Comparison of ENCODE assay signal across 23 cellular contexts in the genomic region with DNA sequence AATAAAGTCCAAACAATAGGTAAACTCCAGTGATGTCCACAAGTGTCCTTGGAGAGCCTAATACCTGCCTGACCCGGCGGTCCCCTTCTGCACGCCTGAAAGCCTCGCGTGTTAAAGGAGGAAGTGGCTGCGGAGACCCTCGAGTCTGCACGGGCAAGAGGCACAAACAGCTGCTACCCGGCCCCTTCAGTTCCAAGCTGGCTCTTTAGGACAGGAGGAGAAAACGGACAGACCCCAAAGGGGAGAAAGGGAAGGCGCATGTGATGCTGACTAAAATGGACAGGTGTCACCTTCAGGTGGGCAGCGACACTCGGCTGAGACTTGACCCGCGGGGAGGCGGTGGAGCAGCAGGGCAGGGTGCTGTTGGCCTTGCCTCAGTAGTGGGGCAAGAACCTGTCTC.
DNase-seq lines count a peak whose midpoint lies in the region; ATAC-seq and TF ChIP-seq lines count a peak whose summit lies in the region.
"Had no signal": no experiment of that assay in that cellular context is flagged by ENCODE, and none has a peak within 500 bp of the region (broad histone marks: within the 10 kb centered on the region; RNA-seq: fewer than 3 reads in every experiment).

No MANE protein-coding gene starts in this region.

- no CpG with 5 or more reads among the region's 16 CpGs for WGBS in neuronal stem cell (ENCODE audit: extremely low coverage in 2 of 2, insufficient read length in 2 of 2, insufficient replicate concordance in 1 of 2), 2 donors

- H3K4me2 ChIP-seq in neuronal stem cell (ENCODE audit: insufficient read depth, low read length, poor library complexity, severe bottlenecking): no peak overlapping the region

- H3K9ac ChIP-seq in neuronal stem cell (ENCODE audit: low read depth, low read length, poor library complexity): no peak overlapping the region

- H3K14ac ChIP-seq in neuronal stem cell (ENCODE audit: low read length): no peak overlapping the region

- H3K23ac ChIP-seq in neuronal stem cell (ENCODE audit: low read depth, low read length, poor library complexity): no peak overlapping the region

- peaks cover 12 to 26% of the 10 kb centered on the region in 2 donors for H3K4me1 ChIP-seq in neuronal stem cell (ENCODE audit: control insufficient read depth in 2 of 2, insufficient read depth in 1 of 2, low read depth in 1 of 2, low read length in 2 of 2)

- no peak for TF ChIP-seq CTCF in activated CD8-positive, alpha-beta T cell treated with anti-CD3 and anti-CD28 coated beads for 36 hours (IDR thresholded peaks at IDR 0.05)

- no peak overlapping the region for H2BK120ac ChIP-seq in neuronal stem cell (ENCODE audit: low read depth, low read length)

- H3K27me3 ChIP-seq in neuronal stem cell (ENCODE audit: control insufficient read depth in 3 of 3, insufficient read depth in 3 of 3, low read depth in 1 of 3, low read length in 3 of 3): peaks cover 0 to 12% (median 0%) of the 10 kb centered on the region in 3 experiments

- no peak overlapping the region for H4K8ac ChIP-seq in neuronal stem cell (ENCODE audit: low read depth, low read length)

- no peak for DNase-seq in activated CD4-positive, alpha-beta T cell treated with anti-CD3 and anti-CD28 coated beads, Interleukin-2, amount 10 ng/mL, durations not matched to agents 7 days and 5 days
- no peak for DNase-seq in activated CD4-positive, alpha-beta T cell treated with anti-CD3 and anti-CD28 coated beads for 48 hours
- no peak for DNase-seq in neuronal stem cell (ENCODE audit: low spot score)
- DNase-seq in activated CD8-positive, alpha-beta T cell treated with anti-CD3 and anti-CD28 coated beads for 36 hours: no peak
- no peak for DNase-seq in stimulated activated CD4-positive, alpha-beta T cell treated with anti-CD3 and anti-CD28 coated beads, Interleukin-4, amount 100 ng/mL, for 24 hours
- DNase-seq: AML-193, DMS79 treated with DMSO at 0.1 percent for 48 hours, HFFc6, Kasumi-1, MG63, NCI-H1048, NCI-H1436, NCI-H2029, NCI-H2171 treated with DMSO at 0.1 percent for 48 hours, NCI-H446, NCI-H526 treated with DMSO at 0.1 percent for 48 hours had no signal

- H3K4me1 Mint-ChIP-seq in activated CD4-positive, alpha-beta T cell treated with anti-CD3 and anti-CD28 coated beads, Interleukin-2, amount 10 ng/mL, durations not matched to agents 7 days and 5 days: peaks cover 10% of the 10 kb centered on the region
- peaks cover 7% of the 10 kb centered on the region for H3K4me1 Mint-ChIP-seq in activated T-helper 17 cell treated with anti-CD3 and anti-CD28 coated beads, Interleukin-2, amount 50 U/mL, for 72 hours
- peaks cover 16% of the 10 kb centered on the region for H3K4me1 Mint-ChIP-seq in activated CD8-positive, alpha-beta T cell treated with anti-CD3 and anti-CD28 coated beads for 36 hours (ENCODE audit: low read depth)

- H3K4ac ChIP-seq in neuronal stem cell (ENCODE audit: low read length): no peak overlapping the region

- H2BK15ac ChIP-seq in neuronal stem cell (ENCODE audit: low read length): no peak overlapping the region

- H3K4me3 Mint-ChIP-seq in activated CD4-positive, alpha-beta T cell treated with anti-CD3 and anti-CD28 coated beads, Interleukin-2, amount 10 ng/mL, durations not matched to agents 7 days and 5 days: no peak overlapping the region
- H3K4me3 Mint-ChIP-seq in activated T-helper 17 cell treated with anti-CD3 and anti-CD28 coated beads, Interleukin-2, amount 50 U/mL, for 72 hours: no peak overlapping the region
- H3K4me3 Mint-ChIP-seq in activated CD8-positive, alpha-beta T cell treated with anti-CD3 and anti-CD28 coated beads for 36 hours: no peak overlapping the region
- H3K4me3 Mint-ChIP-seq: HFFc6, IgD-negative memory B cell had no signal

- CTCF ChIA-PET in activated CD4-positive, alpha-beta T cell treated with anti-CD3 and anti-CD28 coated beads, Interleukin-2, amount 10 ng/mL, durations not matched to agents 7 days and 5 days (lab: Charles Lee): no interaction called here
- CTCF ChIA-PET in activated CD8-positive, alpha-beta T cell treated with anti-CD3 and anti-CD28 coated beads for 36 hours (lab: Charles Lee): no interaction called here

- no peaks in the 10 kb centered on the region for H3K9me3 ChIP-seq in iPS-18c (ENCODE audit: control insufficient read depth, insufficient read depth, low read length)
- H3K9me3 ChIP-seq in neuronal stem cell (replicated peaks in 1 of 2; ENCODE audit: control insufficient read depth in 2 of 2, insufficient read depth in 1 of 2, low read depth in 1 of 2, low read length in 2 of 2): peaks cover 0 to 15% of the 10 kb centered on the region in 2 donors
- H3K9me3 ChIP-seq: MG63 had no signal

- no peak overlapping the region for H2BK12ac ChIP-seq in neuronal stem cell (ENCODE audit: low read length)

- peak overlapping the region; percentile 2; the same call in 1 of the 2 replicates for H3K4me3 ChIP-seq in iPS-18c (ENCODE audit: insufficient read depth, low read depth, low read length)
- no peak overlapping the region for H3K4me3 ChIP-seq in neuronal stem cell (ENCODE audit: low read length in 2 of 2)
- H3K4me3 ChIP-seq: MG63 had no signal

- no peak overlapping the region for H2AFZ ChIP-seq in neuronal stem cell (ENCODE audit: low read length)

- H3K27me3 Mint-ChIP-seq in activated CD4-positive, alpha-beta T cell treated with anti-CD3 and anti-CD28 coated beads, Interleukin-2, amount 10 ng/mL, durations not matched to agents 7 days and 5 days: peaks cover 68% of the 10 kb centered on the region
- peaks cover 60% of the 10 kb centered on the region for H3K27me3 Mint-ChIP-seq in activated T-helper 17 cell treated with anti-CD3 and anti-CD28 coated beads, Interleukin-2, amount 50 U/mL, for 72 hours
- peaks cover 62% of the 10 kb centered on the region for H3K27me3 Mint-ChIP-seq in activated CD8-positive, alpha-beta T cell treated with anti-CD3 and anti-CD28 coated beads for 36 hours

- H2AK5ac ChIP-seq in neuronal stem cell (ENCODE audit: low read depth, low read length): peak overlapping the region; percentile 78

- no peaks in the 10 kb centered on the region for H3K79me1 ChIP-seq in neuronal stem cell (ENCODE audit: low read depth, low read length)

- intact Hi-C loops in activated CD8-positive, alpha-beta T cell treated with anti-CD3 and anti-CD28 coated beads for 36 hours (cut with micrococcal nuclease): no loop called here

- no peaks in the 10 kb centered on the region for H3K9me3 Mint-ChIP-seq in activated CD4-positive, alpha-beta T cell treated with anti-CD3 and anti-CD28 coated beads, Interleukin-2, amount 10 ng/mL, durations not matched to agents 7 days and 5 days
- peaks cover 3% of the 10 kb centered on the region for H3K9me3 Mint-ChIP-seq in activated T-helper 17 cell treated with anti-CD3 and anti-CD28 coated beads, Interleukin-2, amount 50 U/mL, for 72 hours
- no peaks in the 10 kb centered on the region for H3K9me3 Mint-ChIP-seq in activated CD8-positive, alpha-beta T cell treated with anti-CD3 and anti-CD28 coated beads for 36 hours
- H3K9me3 Mint-ChIP-seq: HFFc6 had no signal

- peak overlapping the region; percentile 77 for H3K18ac ChIP-seq in neuronal stem cell (ENCODE audit: low read length)

- peak overlapping the region; percentile 33 for H3K27ac Mint-ChIP-seq in activated CD4-positive, alpha-beta T cell treated with anti-CD3 and anti-CD28 coated beads, Interleukin-2, amount 10 ng/mL, durations not matched to agents 7 days and 5 days
- no peak overlapping the region for H3K27ac Mint-ChIP-seq in activated T-helper 17 cell treated with anti-CD3 and anti-CD28 coated beads, Interleukin-2, amount 50 U/mL, for 72 hours
- H3K27ac Mint-ChIP-seq in activated CD8-positive, alpha-beta T cell treated with anti-CD3 and anti-CD28 coated beads for 36 hours: no peak overlapping the region
- H3K27ac Mint-ChIP-seq: HFFc6 had no signal

- H3K36me3 Mint-ChIP-seq in activated CD4-positive, alpha-beta T cell treated with anti-CD3 and anti-CD28 coated beads, Interleukin-2, amount 10 ng/mL, durations not matched to agents 7 days and 5 days (ENCODE audit: low read depth): no peaks in the 10 kb centered on the region
- no peaks in the 10 kb centered on the region for H3K36me3 Mint-ChIP-seq in activated T-helper 17 cell treated with anti-CD3 and anti-CD28 coated beads, Interleukin-2, amount 50 U/mL, for 72 hours (ENCODE audit: low read depth)
- no peaks in the 10 kb centered on the region for H3K36me3 Mint-ChIP-seq in activated CD8-positive, alpha-beta T cell treated with anti-CD3 and anti-CD28 coated beads for 36 hours (ENCODE audit: low read depth)
- H3K36me3 Mint-ChIP-seq: IgD-negative memory B cell had no signal

- H2BK5ac ChIP-seq in neuronal stem cell (ENCODE audit: low read length): no peak overlapping the region

- no peak overlapping the region for H3K27ac ChIP-seq in neuronal stem cell (replicated peaks; ENCODE audit: low read length)
- H3K27ac ChIP-seq: 22Rv1, C4-2B had no signal

- no peak for ATAC-seq in activated T-helper 17 cell treated with anti-CD3 and anti-CD28 coated beads, Interleukin-2, amount 50 U/mL, for 72 hours (replicated peaks)
- no peak for ATAC-seq in HG03378 (IDR thresholded peaks at IDR 0.05; ENCODE audit: unreplicated experiment)
- ATAC-seq in activated CD8-positive, alpha-beta T cell treated with anti-CD3 and anti-CD28 coated beads for 36 hours: no peak
- ATAC-seq: Panc1 had no signal

- POLR2A ChIA-PET in activated CD4-positive, alpha-beta T cell treated with anti-CD3 and anti-CD28 coated beads, Interleukin-2, amount 10 ng/mL, durations not matched to agents 7 days and 5 days (lab: Charles Lee): no interaction called here
- POLR2A ChIA-PET in activated CD8-positive, alpha-beta T cell treated with anti-CD3 and anti-CD28 coated beads for 36 hours (lab: Charles Lee): no interaction called here

- peaks cover 0 to 12% of the 10 kb centered on the region in 2 donors for H3K36me3 ChIP-seq in neuronal stem cell (replicated peaks in 1 of 2; ENCODE audit: control insufficient read depth in 2 of 2, insufficient read depth in 2 of 2, low read length in 2 of 2)
- H3K36me3 ChIP-seq: MG63 had no signal

- H4K91ac ChIP-seq in neuronal stem cell (ENCODE audit: low read depth, low read length, poor library complexity): no peak overlapping the region
